1 cellular context compared by ENCODE assay signal in the genomic region with DNA sequence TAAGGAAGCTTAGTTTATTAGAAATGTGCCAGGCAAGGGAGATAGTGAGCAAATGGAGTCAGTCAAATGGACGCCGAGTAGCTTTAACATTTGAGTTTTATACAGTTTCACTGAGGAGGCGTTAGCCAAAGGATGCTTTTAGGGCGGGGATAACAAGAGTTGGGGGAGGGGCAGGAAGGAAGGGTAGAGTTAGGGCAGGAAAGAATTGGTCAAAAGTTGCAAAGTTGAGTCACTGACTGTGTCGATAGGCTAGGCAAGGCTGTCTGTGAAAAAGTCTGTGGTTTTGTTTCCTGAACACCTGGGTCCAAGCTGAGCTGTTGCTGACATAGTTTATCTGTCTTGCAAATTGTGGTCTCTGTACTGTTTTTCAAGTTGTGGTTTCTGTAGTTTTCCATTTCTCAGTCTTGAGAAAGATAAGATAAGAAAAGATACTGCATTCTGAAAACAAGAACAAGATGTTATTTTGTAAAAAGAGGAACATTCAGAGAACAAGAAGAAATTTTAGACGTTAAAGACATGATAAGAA.
TF ChIP-seq lines count a peak whose summit lies in the region.

No MANE protein-coding gene starts in this region.

TF ChIP-seq in liver, 16 proteins besides CTCF, POLR2A, EP300 and RAD21 (continued from another document):
- TF ChIP-seq REST (IDR thresholded peaks at IDR 0.05) (no peak), TAF1 (conservative IDR thresholded peaks at IDR 0.05) (no peak), FOXA2 (IDR thresholded peaks at IDR 0.05) (no peak), HNF4A (conservative IDR thresholded peaks at IDR 0.05) (no peak), RXRA (IDR thresholded peaks at IDR 0.05) (no peak), EGR1 (IDR thresholded peaks at IDR 0.05; ENCODE audit: low read depth in 2 of 2) (no peak), FOXA1 (IDR thresholded peaks at IDR 0.05) (no peak), YY1 (IDR thresholded peaks at IDR 0.05) (no peak), NR2F2 (IDR thresholded peaks at IDR 0.05) (no peak), HNF4G (IDR thresholded peaks at IDR 0.05) (no peak)
- TF ChIP-seq, protein P1, sequence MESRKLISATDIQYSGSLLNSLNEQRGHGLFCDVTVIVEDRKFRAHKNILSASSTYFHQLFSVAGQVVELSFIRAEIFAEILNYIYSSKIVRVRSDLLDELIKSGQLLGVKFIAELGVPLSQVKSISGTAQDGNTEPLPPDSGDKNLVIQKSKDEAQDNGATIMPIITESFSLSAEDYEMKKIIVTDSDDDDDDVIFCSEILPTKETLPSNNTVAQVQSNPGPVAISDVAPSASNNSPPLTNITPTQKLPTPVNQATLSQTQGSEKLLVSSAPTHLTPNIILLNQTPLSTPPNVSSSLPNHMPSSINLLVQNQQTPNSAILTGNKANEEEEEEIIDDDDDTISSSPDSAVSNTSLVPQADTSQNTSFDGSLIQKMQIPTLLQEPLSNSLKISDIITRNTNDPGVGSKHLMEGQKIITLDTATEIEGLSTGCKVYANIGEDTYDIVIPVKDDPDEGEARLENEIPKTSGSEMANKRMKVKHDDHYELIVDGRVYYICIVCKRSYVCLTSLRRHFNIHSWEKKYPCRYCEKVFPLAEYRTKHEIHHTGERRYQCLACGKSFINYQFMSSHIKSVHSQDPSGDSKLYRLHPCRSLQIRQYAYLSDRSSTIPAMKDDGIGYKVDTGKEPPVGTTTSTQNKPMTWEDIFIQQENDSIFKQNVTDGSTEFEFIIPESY (IDR thresholded peaks at IDR 0.05) = no peak
- TF ChIP-seq, protein P2, sequence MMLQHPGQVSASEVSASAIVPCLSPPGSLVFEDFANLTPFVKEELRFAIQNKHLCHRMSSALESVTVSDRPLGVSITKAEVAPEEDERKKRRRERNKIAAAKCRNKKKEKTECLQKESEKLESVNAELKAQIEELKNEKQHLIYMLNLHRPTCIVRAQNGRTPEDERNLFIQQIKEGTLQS (IDR thresholded peaks at IDR 0.05) = no peak
- TF ChIP-seq, protein P3, sequence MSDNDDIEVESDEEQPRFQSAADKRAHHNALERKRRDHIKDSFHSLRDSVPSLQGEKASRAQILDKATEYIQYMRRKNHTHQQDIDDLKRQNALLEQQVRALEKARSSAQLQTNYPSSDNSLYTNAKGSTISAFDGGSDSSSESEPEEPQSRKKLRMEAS (IDR thresholded peaks at IDR 0.05) = no peak
